Comparison of ENCODE assay signal across 11 cellular contexts in the genomic region with DNA sequence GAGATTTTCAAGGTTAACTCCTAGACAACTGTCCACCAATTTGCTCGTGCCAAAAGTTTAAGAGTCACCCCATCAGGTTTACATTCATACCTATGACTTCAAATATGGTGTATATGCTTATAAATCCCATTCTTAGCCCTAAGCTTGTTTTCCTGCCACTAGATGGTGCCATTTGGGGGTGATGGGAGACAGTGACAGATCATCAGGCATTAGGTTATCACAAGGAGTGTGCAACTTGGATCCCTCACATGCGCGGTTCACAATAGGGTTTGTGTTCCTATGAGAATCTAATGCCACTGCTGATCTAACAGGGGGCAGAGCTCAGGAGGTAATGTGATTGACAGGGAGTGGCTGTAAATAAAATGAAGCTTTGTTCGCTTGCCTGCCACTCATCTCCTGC.
DNase-seq lines count a peak whose midpoint lies in the region; ATAC-seq and TF ChIP-seq lines count a peak whose summit lies in the region.
"Had no signal": no experiment of that assay in that cellular context is flagged by ENCODE, and none has a peak within 500 bp of the region (broad histone marks: within the 10 kb centered on the region; RNA-seq: fewer than 3 reads in every experiment).

No MANE protein-coding gene starts in this region.

- H3K4me3 ChIP-seq in GM12875 (ENCODE audit: low read depth, low read length) (no peak overlapping the region), epithelial cell of proximal tubule (ENCODE audit: low read depth, low read length) (no peak overlapping the region), Peyer's patch (no peak overlapping the region)
- H3K4me3 ChIP-seq: gastroesophageal sphincter had no signal

- no peaks in the 10 kb centered on the region for H3K27me3 Mint-ChIP-seq in natural killer cell (ENCODE audit: low read depth in 2 of 2)

- no peaks in the 10 kb centered on the region for H3K36me3 ChIP-seq in Peyer's patch
- H3K36me3 ChIP-seq: gastroesophageal sphincter, neutrophil had no signal

- no peak overlapping the region for H3K27ac ChIP-seq in 22Rv1
- H3K27ac ChIP-seq in Peyer's patch, result no peak overlapping the region
- H3K27ac ChIP-seq: gastroesophageal sphincter, neutrophil had no signal

- H3K4me1 Mint-ChIP-seq in natural killer cell, result no peaks in the 10 kb centered on the region
- H3K4me1 Mint-ChIP-seq: WTC11 had no signal

- H3K9me3 Mint-ChIP-seq in natural killer cell, result peaks cover 15 to 18% of the 10 kb centered on the region in 2 donors

- DNase-seq in NCI-H524 treated with DMSO at 0.1 percent for 48 hours (lab: John Stamatoyannopoulos, UW) (peak; percentile 14), epithelial cell of proximal tubule (ENCODE audit: low read depth) (no peak), Peyer's patch (no peak), natural killer cell (no peak), GM03348 (ENCODE audit: low spot score) (no peak)

- H3K4me3 Mint-ChIP-seq in natural killer cell, result no peak overlapping the region
- H3K4me3 Mint-ChIP-seq: WTC11 had no signal

- no peaks in the 10 kb centered on the region for H3K9me3 ChIP-seq in Peyer's patch
- H3K9me3 ChIP-seq: gastroesophageal sphincter, neutrophil had no signal

- TF ChIP-seq POLR2A in Peyer's patch (IDR thresholded peaks at IDR 0.05), result no peak

- no peaks in the 10 kb centered on the region for H3K27me3 ChIP-seq in Peyer's patch
- H3K27me3 ChIP-seq: gastroesophageal sphincter, neutrophil had no signal

- no peaks in the 10 kb centered on the region for H3K4me1 ChIP-seq in Peyer's patch
- H3K4me1 ChIP-seq: gastroesophageal sphincter had no signal

- TF ChIP-seq CTCF in 22Rv1 (IDR thresholded peaks at IDR 0.05) (peak; percentile 48), GM12875 (IDR thresholded peaks at IDR 0.05; ENCODE audit: borderline replicate concordance, insufficient read depth, low read depth, low read length) (peak; percentile 38; the same call in 1 of the 2 replicates), epithelial cell of proximal tubule (conservative IDR thresholded peaks at IDR 0.05; ENCODE audit: low read depth, low read length) (peak; percentile 60), Peyer's patch (IDR thresholded peaks at IDR 0.05) (peak in 3 of 6 experiments; percentile 37 to 55 (median 40)), natural killer cell (IDR thresholded peaks at IDR 0.05) (no peak)

- H3K36me3 Mint-ChIP-seq in natural killer cell, result no peaks in the 10 kb centered on the region

- no peak overlapping the region for H3K27ac Mint-ChIP-seq in natural killer cell
- H3K27ac Mint-ChIP-seq: WTC11 had no signal

- ATAC-seq in natural killer cell, result no peak
- ATAC-seq in HG02884 (IDR thresholded peaks at IDR 0.05; ENCODE audit: unreplicated experiment), result no peak
- ATAC-seq: gastroesophageal sphincter, WTC11 had no signal

- intact Hi-C loops in natural killer cell (cut with micrococcal nuclease), result no loop called here
